Comparison of ENCODE assay signal across 2 cellular contexts in the genomic region with DNA sequence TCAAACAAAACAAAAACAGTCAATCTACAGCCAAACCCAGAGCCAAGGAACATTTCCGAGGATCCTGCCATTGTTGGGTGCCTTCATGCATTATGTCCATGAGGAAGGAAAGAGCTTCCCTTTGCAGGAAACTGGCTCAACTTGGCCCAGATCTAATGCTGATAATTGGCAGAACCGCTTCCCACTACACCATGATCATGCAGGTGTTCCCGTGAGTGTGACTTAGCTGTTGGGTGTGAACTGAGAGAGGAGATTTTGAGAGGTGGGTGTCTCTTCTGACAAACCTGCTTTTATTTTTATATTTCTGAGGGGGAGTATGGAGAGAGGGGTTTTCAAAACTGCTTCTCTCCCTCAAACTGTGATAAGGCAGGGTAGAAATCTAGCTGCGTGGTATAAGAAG.
TF ChIP-seq lines count a peak whose summit lies in the region.

No MANE protein-coding gene starts in this region.

TF ChIP-seq in A549, 52 proteins besides CTCF, POLR2A, EP300 and RAD21:
- no peak for TF ChIP-seq CEBPB (IDR thresholded peaks at IDR 0.05)
- no peak for TF ChIP-seq NPAS2 (CRISPR knock-in tag; IDR thresholded peaks at IDR 0.05; ENCODE audit: borderline replicate concordance)
- TF ChIP-seq, protein P1, sequence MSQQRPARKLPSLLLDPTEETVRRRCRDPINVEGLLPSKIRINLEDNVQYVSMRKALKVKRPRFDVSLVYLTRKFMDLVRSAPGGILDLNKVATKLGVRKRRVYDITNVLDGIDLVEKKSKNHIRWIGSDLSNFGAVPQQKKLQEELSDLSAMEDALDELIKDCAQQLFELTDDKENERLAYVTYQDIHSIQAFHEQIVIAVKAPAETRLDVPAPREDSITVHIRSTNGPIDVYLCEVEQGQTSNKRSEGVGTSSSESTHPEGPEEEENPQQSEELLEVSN (IDR thresholded peaks at IDR 0.05; ENCODE audit: borderline replicate concordance, low read depth): no peak
- no peak for TF ChIP-seq EHMT2 (IDR thresholded peaks at IDR 0.05; ENCODE audit: low read depth)
- no peak for TF ChIP-seq CHD4 (IDR thresholded peaks at IDR 0.05; ENCODE audit: borderline replicate concordance)
- TF ChIP-seq KDM5A (IDR thresholded peaks at IDR 0.05): no peak
- no peak for TF ChIP-seq FOXS1 (CRISPR knock-in tag; IDR thresholded peaks at IDR 0.05)
- TF ChIP-seq ZC3H11A (IDR thresholded peaks at IDR 0.05): no peak
- no peak for TF ChIP-seq BHLHE40 (IDR thresholded peaks at IDR 0.05; ENCODE audit: low read depth, low read length)
- TF ChIP-seq TP53 (CRISPR knock-in tag; IDR thresholded peaks at IDR 0.05): no peak
- no peak for TF ChIP-seq CBX2 (IDR thresholded peaks at IDR 0.05; ENCODE audit: borderline replicate concordance, low read depth)
- TF ChIP-seq RARB (CRISPR knock-in tag; IDR thresholded peaks at IDR 0.05): no peak
- no peak for TF ChIP-seq MAFK (IDR thresholded peaks at IDR 0.05; ENCODE audit: partially characterized antibody)

TF ChIP-seq in IMR-90, 13 proteins besides CTCF, POLR2A, EP300 and RAD21:
- TF ChIP-seq FOS (IDR thresholded peaks at IDR 0.05; ENCODE audit: low read depth, low read length) (no peak), SMC3 (IDR thresholded peaks at IDR 0.05; ENCODE audit: low read depth, low read length) (no peak), BHLHE40 (IDR thresholded peaks at IDR 0.05; ENCODE audit: low read depth, low read length) (no peak), MAFK (IDR thresholded peaks at IDR 0.05; ENCODE audit: low read depth, low read length) (no peak)
- TF ChIP-seq, protein P2, sequence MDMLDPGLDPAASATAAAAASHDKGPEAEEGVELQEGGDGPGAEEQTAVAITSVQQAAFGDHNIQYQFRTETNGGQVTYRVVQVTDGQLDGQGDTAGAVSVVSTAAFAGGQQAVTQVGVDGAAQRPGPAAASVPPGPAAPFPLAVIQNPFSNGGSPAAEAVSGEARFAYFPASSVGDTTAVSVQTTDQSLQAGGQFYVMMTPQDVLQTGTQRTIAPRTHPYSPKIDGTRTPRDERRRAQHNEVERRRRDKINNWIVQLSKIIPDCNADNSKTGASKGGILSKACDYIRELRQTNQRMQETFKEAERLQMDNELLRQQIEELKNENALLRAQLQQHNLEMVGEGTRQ (IDR thresholded peaks at IDR 0.05; ENCODE audit: low read depth, low read length): no peak
TF ChIP-seq in IMR-90: peak in this region for 0.
